Comparison of ENCODE assay signal across 1 cellular context in genomic region chr9:116701940-116702642, GRCh38.
TF ChIP-seq lines count a peak whose summit lies in the region.

No MANE protein-coding gene starts in this region.

TF ChIP-seq in HepG2, 621 proteins besides CTCF, POLR2A, EP300 and RAD21 (continued from another document):
- TF ChIP-seq ZNF710 (CRISPR knock-in tag; IDR thresholded peaks at IDR 0.05; ENCODE audit: borderline replicate concordance) (no peak), ZNF503 (CRISPR knock-in tag; IDR thresholded peaks at IDR 0.05) (no peak), ZNF740 (CRISPR knock-in tag; IDR thresholded peaks at IDR 0.05) (no peak), SOX6 (IDR thresholded peaks at IDR 0.05) (no peak), SOX6 (CRISPR knock-in tag; IDR thresholded peaks at IDR 0.05) (no peak), ZIK1 (CRISPR knock-in tag; IDR thresholded peaks at IDR 0.05; ENCODE audit: borderline replicate concordance, low read depth) (no peak), NPAS2 (CRISPR knock-in tag; IDR thresholded peaks at IDR 0.05; ENCODE audit: borderline replicate concordance) (no peak), RFXANK (CRISPR knock-in tag; IDR thresholded peaks at IDR 0.05) (no peak), SIX4 (CRISPR knock-in tag; IDR thresholded peaks at IDR 0.05) (no peak), ZBED4 (CRISPR knock-in tag; IDR thresholded peaks at IDR 0.05; ENCODE audit: borderline replicate concordance) (no peak), ZNF746 (CRISPR knock-in tag; IDR thresholded peaks at IDR 0.05) (no peak)
